10 cellular contexts compared by ENCODE assay signal in genomic region chr2:38147333-38148121, GRCh38.
DNase-seq lines count a peak whose midpoint lies in the region; ATAC-seq and TF ChIP-seq lines count a peak whose summit lies in the region.
"Had no signal": no experiment of that assay in that cellular context is flagged by ENCODE, and none has a peak within 500 bp of the region (broad histone marks: within the 10 kb centered on the region; RNA-seq: fewer than 3 reads in every experiment).

No MANE protein-coding gene starts in this region.

- H3K36me3 ChIP-seq in gastroesophageal sphincter (no peaks in the 10 kb centered on the region), stomach (no peaks in the 10 kb centered on the region)

- H3K9me3 ChIP-seq in gastroesophageal sphincter (peaks cover 0 to 7% (median 0%) of the 10 kb centered on the region in 3 donors), stomach (peaks cover 0 to 6% (median 0%) of the 10 kb centered on the region in 4 donors)

- WGBS in gastroesophageal sphincter (ENCODE audit: low coverage in 1 of 2), 2 donors: 87 to 97% methylated on average over 4 to 7 of the region's 8 CpGs
- whole genome bisulfite sequencing in stomach, 5 donors: 81 to 93% (median 85%) methylated on average over 8 of the region's 8 CpGs

- intact Hi-C loops in stomach (cut with DNase I; ENCODE audit: low total_unique reads): no loop called here

- H3K27me3 ChIP-seq in gastroesophageal sphincter (no peaks in the 10 kb centered on the region), stomach (no peaks in the 10 kb centered on the region)

- H3K4me3 ChIP-seq in gastroesophageal sphincter (no peak overlapping the region), stomach (no peak overlapping the region)

- DNase-seq in stomach: no peak
- DNase-seq in putamen (ENCODE audit: low spot score): no peak
- DNase-seq in stimulated activated CD4-positive, alpha-beta T cell treated with anti-CD3 and anti-CD28 coated beads, Interleukin-15, amount 100 ng/mL, for 24 hours: no peak
- DNase-seq: DMS79 treated with DMSO at 0.1 percent for 48 hours, NCI-H446 treated with DMSO at 0.1 percent for 48 hours had no signal

- TF ChIP-seq CTCF in VCaP (conservative IDR thresholded peaks at IDR 0.05) (no peak), gastroesophageal sphincter (IDR thresholded peaks at IDR 0.05) (no peak), stomach (IDR thresholded peaks at IDR 0.05) (no peak)

- H3K27ac ChIP-seq in VCaP (peak overlapping the region; percentile 54), gastroesophageal sphincter (peak overlapping the region in 3 of 4 donors; percentile 67 to 79 (median 69)), stomach (peak overlapping the region in 4 of 5 donors; percentile 82 to 88 (median 86))

- H3K4me1 ChIP-seq in gastroesophageal sphincter: peaks cover 3 to 19% (median 7%) of the 10 kb centered on the region in 3 donors
- H3K4me1 ChIP-seq in stomach: peaks cover 0 to 33% (median 19%) of the 10 kb centered on the region in 4 donors

- peak; percentile 13 for ATAC-seq in HG02678 (IDR thresholded peaks at IDR 0.05; ENCODE audit: unreplicated experiment)
- ATAC-seq in gastroesophageal sphincter: no peak
- no peak for ATAC-seq in GM21447 (IDR thresholded peaks at IDR 0.05; ENCODE audit: unreplicated experiment)
- no peak for ATAC-seq in GM18858 (IDR thresholded peaks at IDR 0.05; ENCODE audit: unreplicated experiment)

- no peak for TF ChIP-seq POLR2A in gastroesophageal sphincter (IDR thresholded peaks at IDR 0.05)
- no peak for TF ChIP-seq POLR2A in stomach (IDR thresholded peaks at IDR 0.05)

- TF ChIP-seq EP300 in gastroesophageal sphincter (IDR thresholded peaks at IDR 0.05) (no peak), stomach (IDR thresholded peaks at IDR 0.05) (no peak)
